ENCODE assay signal across 11 cellular contexts in the genomic region with DNA sequence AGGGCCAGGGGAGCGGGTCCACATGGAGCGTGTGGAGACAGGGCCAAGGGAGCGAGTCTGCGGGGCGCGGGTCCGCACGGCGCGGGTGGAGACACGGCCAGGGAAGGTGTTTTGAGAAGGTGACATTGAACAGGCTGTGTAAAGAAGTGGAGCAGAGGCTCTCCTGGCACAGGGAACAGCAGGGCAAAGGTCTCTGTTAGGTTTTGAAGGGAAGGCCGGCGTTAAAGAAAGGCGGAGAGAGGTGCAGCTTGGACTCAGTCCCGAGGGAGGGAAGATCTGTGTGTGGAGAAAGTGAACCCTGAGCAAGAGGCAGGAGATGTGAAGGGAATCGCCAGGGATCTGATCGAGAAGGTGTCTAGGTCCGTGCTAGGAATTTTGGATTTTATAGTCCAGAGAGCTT. TPM values are rescaled to one million over a fixed set of nuclear protein-coding genes. Genes with fewer than 3 reads are reported as not detected.
DNase-seq lines count a peak whose midpoint lies in the region; ATAC-seq and TF ChIP-seq lines count a peak whose summit lies in the region.
"Had no signal": no experiment of that assay in that cellular context is flagged by ENCODE, and none has a peak within 500 bp of the region (broad histone marks: within the 10 kb centered on the region; RNA-seq: fewer than 3 reads in every experiment).

No MANE protein-coding gene starts in this region.

- no peaks in the 10 kb centered on the region for H3K9me3 ChIP-seq in CD8-positive, alpha-beta memory T cell (ENCODE audit: low read length)

- H3K4me1 Mint-ChIP-seq in CD8-positive, alpha-beta memory T cell, result peaks cover 15 to 25% (median 20%) of the 10 kb centered on the region in 3 donors
- peaks cover 36% of the 10 kb centered on the region for H3K4me1 Mint-ChIP-seq in chondrocyte (ENCODE audit: low read depth)
- H3K4me1 Mint-ChIP-seq in natural killer cell treated with Interleukin-12 subunit alpha and Interleukin-12 subunit beta and Interleukin-15 and Interleukin-18, amount 100 ng/mL, for 72 hours (ENCODE audit: low read depth in 2 of 2), result peaks cover 13 to 16% of the 10 kb centered on the region in 2 donors

- H3K36me3 Mint-ChIP-seq in CD8-positive, alpha-beta memory T cell, result peaks cover 0 to 1% (median 0%) of the 10 kb centered on the region in 3 donors
- H3K36me3 Mint-ChIP-seq in chondrocyte (ENCODE audit: low read depth), result no peaks in the 10 kb centered on the region
- no peaks in the 10 kb centered on the region for H3K36me3 Mint-ChIP-seq in natural killer cell treated with Interleukin-12 subunit alpha and Interleukin-12 subunit beta and Interleukin-15 and Interleukin-18, amount 100 ng/mL, for 72 hours

- H3K27me3 ChIP-seq in CD8-positive, alpha-beta memory T cell (ENCODE audit: insufficient read depth, low read length, poor library complexity, severe bottlenecking), result no peaks in the 10 kb centered on the region

- DNase-seq in CD8-positive, alpha-beta memory T cell, result no peak
- DNase-seq in Jurkat, Clone E6-1 (ENCODE audit: low read depth, low spot score), result no peak
- DNase-seq in chondrocyte (ENCODE audit: low spot score), result no peak
- no peak for DNase-seq in natural killer cell treated with Interleukin-12 subunit alpha and Interleukin-12 subunit beta and Interleukin-15 and Interleukin-18, amount 100 ng/mL, for 72 hours (ENCODE audit: low spot score)
- no peak for DNase-seq in globus pallidus (ENCODE audit: low spot score)
- no peak for DNase-seq in central memory CD4-positive, alpha-beta T cell
- DNase-seq in NCI-H524 (lab: John Stamatoyannopoulos, UW), result no peak
- DNase-seq: HCEC 1CT, KG1 had no signal

- H3K27ac Mint-ChIP-seq in CD8-positive, alpha-beta memory T cell, result peak overlapping the region in 2 of 8 donors; percentile 53 to 59
- H3K27ac Mint-ChIP-seq in chondrocyte (ENCODE audit: unreplicated experiment), result no peak overlapping the region
- H3K27ac Mint-ChIP-seq in natural killer cell treated with Interleukin-12 subunit alpha and Interleukin-12 subunit beta and Interleukin-15 and Interleukin-18, amount 100 ng/mL, for 72 hours, result peak overlapping the region in 1 of 2 donors; percentile 11

- no peaks in the 10 kb centered on the region for H3K36me3 ChIP-seq in CD8-positive, alpha-beta memory T cell (ENCODE audit: insufficient read depth, low read length)

- H3K27ac ChIP-seq in CD8-positive, alpha-beta memory T cell (ENCODE audit: low read depth, low read length), result no peak overlapping the region

- ATAC-seq in natural killer cell treated with Interleukin-12 subunit alpha and Interleukin-12 subunit beta and Interleukin-15 and Interleukin-18, amount 100 ng/mL, for 72 hours, result no peak
- ATAC-seq in GM21526 (IDR thresholded peaks at IDR 0.05; ENCODE audit: low FRiP score, unreplicated experiment), result no peak

- H3K4me3 Mint-ChIP-seq in CD8-positive, alpha-beta memory T cell, result peak overlapping the region; percentile 42 to 90 (median 71)
- H3K4me3 Mint-ChIP-seq in chondrocyte (ENCODE audit: unreplicated experiment), result peak overlapping the region; percentile 49
- H3K4me3 Mint-ChIP-seq in natural killer cell treated with Interleukin-12 subunit alpha and Interleukin-12 subunit beta and Interleukin-15 and Interleukin-18, amount 100 ng/mL, for 72 hours, result peak overlapping the region; percentile 65

- TF ChIP-seq CTCF in chondrocyte (IDR thresholded peaks at IDR 0.05), result no peak

- no peaks in the 10 kb centered on the region for H3K27me3 Mint-ChIP-seq in CD8-positive, alpha-beta memory T cell
- H3K27me3 Mint-ChIP-seq in chondrocyte (ENCODE audit: low read depth), result no peaks in the 10 kb centered on the region
- no peaks in the 10 kb centered on the region for H3K27me3 Mint-ChIP-seq in natural killer cell treated with Interleukin-12 subunit alpha and Interleukin-12 subunit beta and Interleukin-15 and Interleukin-18, amount 100 ng/mL, for 72 hours

- no peak overlapping the region for H3K4me3 ChIP-seq in CD8-positive, alpha-beta memory T cell (ENCODE audit: low read length)
- H3K4me3 ChIP-seq in Jurkat, Clone E6-1 (ENCODE audit: low read length), result peak overlapping the region; percentile 1; the same call in 1 of the 2 replicates
- H3K4me3 ChIP-seq: lung had no signal

- CTCF ChIA-PET in CD8-positive, alpha-beta memory T cell (lab: Charles Lee), result no interaction called here

- H3K4me1 ChIP-seq in CD8-positive, alpha-beta memory T cell (ENCODE audit: insufficient read depth, low read length), result peaks cover 7% of the 10 kb centered on the region

- POLR2A ChIA-PET in CD8-positive, alpha-beta memory T cell (lab: Charles Lee), result no interaction called here

- no peaks in the 10 kb centered on the region for H3K9me3 Mint-ChIP-seq in CD8-positive, alpha-beta memory T cell
- H3K9me3 Mint-ChIP-seq in chondrocyte (ENCODE audit: low read depth), result no peaks in the 10 kb centered on the region
- H3K9me3 Mint-ChIP-seq in natural killer cell treated with Interleukin-12 subunit alpha and Interleukin-12 subunit beta and Interleukin-15 and Interleukin-18, amount 100 ng/mL, for 72 hours, result no peaks in the 10 kb centered on the region

RNA-seq across cellular contexts. Expression of a gene that starts 1.8 kb away (rescaled TPM):
- 10 to 100 TPM; 21.2 to 22.5 TPM for total RNA-seq in CD8-positive, alpha-beta memory T cell
- polyA plus RNA-seq in CD8-positive, alpha-beta memory T cell, result 14.5 TPM
- polyA plus RNA-seq in Jurkat, Clone E6-1 (2012; ENCODE audit: insufficient read depth, insufficient read length), result 49.7 TPM
- 18.5 to 19.5 TPM (median 19.0 TPM) in 3 replicates for total RNA-seq in chondrocyte
- 10 to 100 TPM in 1 of 2 donors, 1 to 10 TPM in 1; 9.6 to 22.2 TPM for total RNA-seq in natural killer cell treated with Interleukin-12 subunit alpha and Interleukin-12 subunit beta and Interleukin-15 and Interleukin-18, amount 100 ng/mL, for 72 hours

RNA-seq across cellular contexts. Expression of a gene that starts 2.1 kb away (rescaled TPM):
- total RNA-seq in CD8-positive, alpha-beta memory T cell, result 100 to 1,000 TPM; 109 to 117 TPM
- polyA plus RNA-seq in CD8-positive, alpha-beta memory T cell, result 4.2 TPM
- polyA plus RNA-seq in Jurkat, Clone E6-1 (2012; ENCODE audit: insufficient read depth, insufficient read length), result 105 TPM
- 44.7 to 65.7 TPM (median 48.0 TPM) in 3 replicates for total RNA-seq in chondrocyte
- total RNA-seq in natural killer cell treated with Interleukin-12 subunit alpha and Interleukin-12 subunit beta and Interleukin-15 and Interleukin-18, amount 100 ng/mL, for 72 hours, result 100 to 1,000 TPM in 1 of 2 donors, 10 to 100 TPM in 1; 94.3 to 265 TPM

RNA-seq across cellular contexts. Expression of a gene that starts 21.4 kb away (rescaled TPM):
- 100 to 1,000 TPM in 1 of 2 experiments, 10 to 100 TPM in 1; 99.7 to 102 TPM for total RNA-seq in CD8-positive, alpha-beta memory T cell
- polyA plus RNA-seq in CD8-positive, alpha-beta memory T cell, result 31.8 TPM
- polyA plus RNA-seq in Jurkat, Clone E6-1 (2012; ENCODE audit: insufficient read depth, insufficient read length), result 63.6 TPM
- total RNA-seq in chondrocyte, result 18.8 to 22.1 TPM (median 19.9 TPM) in 3 replicates
- total RNA-seq in natural killer cell treated with Interleukin-12 subunit alpha and Interleukin-12 subunit beta and Interleukin-15 and Interleukin-18, amount 100 ng/mL, for 72 hours, result 100 to 1,000 TPM in 1 of 2 donors, 10 to 100 TPM in 1; 54.9 to 114 TPM
